Comparison of ENCODE assay signal across 9 cellular contexts in the genomic region with DNA sequence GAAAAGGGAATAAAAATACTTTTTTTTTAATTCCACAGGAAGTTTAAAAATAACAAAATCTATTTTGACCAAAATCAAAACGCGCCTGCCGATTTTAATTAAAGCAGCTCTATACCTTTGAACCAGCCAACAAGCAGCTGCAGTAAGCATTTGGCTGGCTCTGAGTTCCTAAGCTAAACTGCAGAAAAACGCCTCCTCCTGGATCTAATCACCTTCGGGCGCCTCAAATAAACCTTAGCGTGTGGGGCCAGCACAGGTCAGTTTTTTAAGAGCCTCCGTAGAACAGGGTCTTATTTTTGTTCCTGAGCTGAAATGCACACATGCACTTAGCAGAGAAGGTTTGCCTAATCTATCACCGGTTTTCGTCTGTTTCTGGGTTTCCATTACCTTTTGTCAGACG.
A peak's percentile ranks its signal among the peaks of the same experiment; 100 is the strongest.
DNase-seq lines count a peak whose midpoint lies in the region; ATAC-seq and TF ChIP-seq lines count a peak whose summit lies in the region.
"Had no signal": no experiment of that assay in that cellular context is flagged by ENCODE, and none has a peak within 500 bp of the region (broad histone marks: within the 10 kb centered on the region; RNA-seq: fewer than 3 reads in every experiment).

No MANE protein-coding gene starts in this region.

- no peak overlapping the region for H3K27ac Mint-ChIP-seq in CD8-positive, alpha-beta T cell
- H3K27ac Mint-ChIP-seq in activated naive CD8-positive, alpha-beta T cell treated with anti-CD3 and anti-CD28 coated beads, Interleukin-2, amount 50 U/mL, for 24 hours = no peak overlapping the region
- H3K27ac Mint-ChIP-seq in naive thymus-derived CD8-positive, alpha-beta T cell = no peak overlapping the region
- H3K27ac Mint-ChIP-seq: stimulated activated memory B cell treated with anti-CD40 and anti-IgM and Interleukin-4, amounts not matched to agents 10 μg/mL and 1 μg/mL and 100 μg/mL, for 72 hours had no signal

- no peaks in the 10 kb centered on the region for H3K9me3 ChIP-seq in CD8-positive, alpha-beta T cell (ENCODE audit: low read length)
- H3K9me3 ChIP-seq in HUES6 (ENCODE audit: control insufficient read depth, insufficient read depth, low read depth, low read length) = no peaks in the 10 kb centered on the region

- peaks cover 11% of the 10 kb centered on the region for H3K4me1 ChIP-seq in CD8-positive, alpha-beta T cell (ENCODE audit: insufficient read depth, low read length)
- 0 out of 2 replicates have a peak, but pooled peaks cover 4% of the 10 kb centered on the region for H3K4me1 ChIP-seq in HUES6 (ENCODE audit: control insufficient read depth, insufficient read depth, low read length)

- H3K27ac ChIP-seq in CD8-positive, alpha-beta T cell (ENCODE audit: low read depth, low read length) = no peak overlapping the region
- no peak overlapping the region for H3K27ac ChIP-seq in HUES6 (ENCODE audit: low read depth, low read length)

- peak overlapping the region; percentile 86 for H3K4me3 Mint-ChIP-seq in CD8-positive, alpha-beta T cell
- peak overlapping the region; percentile 83 for H3K4me3 Mint-ChIP-seq in activated naive CD8-positive, alpha-beta T cell treated with anti-CD3 and anti-CD28 coated beads, Interleukin-2, amount 50 U/mL, for 24 hours
- H3K4me3 Mint-ChIP-seq in naive thymus-derived CD8-positive, alpha-beta T cell = peak overlapping the region in 9 of 10 donors; percentile 31 to 95 (median 83)

- H3K4me3 ChIP-seq in CD8-positive, alpha-beta T cell (ENCODE audit: low read depth, low read length) = peak overlapping the region; percentile 69
- peak overlapping the region; percentile 63 for H3K4me3 ChIP-seq in HUES6 (ENCODE audit: low read depth, low read length)

- POLR2A ChIA-PET in CD8-positive, alpha-beta T cell (lab: Charles Lee) = interaction anchor here (1.0 to 1.6 kb wide), 2 partner anchors 10 to 17 kb away, joined by 4 read pairs; no protein-coding TSS in a partner anchor
- POLR2A ChIA-PET in naive thymus-derived CD8-positive, alpha-beta T cell (lab: Charles Lee) = interaction anchor here (1.1 kb wide), 1 partner anchor 116 kb away, joined by 5 read pairs; the partner anchor contains the start of gene NFE2L2

- H3K9me3 Mint-ChIP-seq in CD8-positive, alpha-beta T cell = no peaks in the 10 kb centered on the region
- no peaks in the 10 kb centered on the region for H3K9me3 Mint-ChIP-seq in activated naive CD8-positive, alpha-beta T cell treated with anti-CD3 and anti-CD28 coated beads, Interleukin-2, amount 50 U/mL, for 24 hours
- no peaks in the 10 kb centered on the region for H3K9me3 Mint-ChIP-seq in naive thymus-derived CD8-positive, alpha-beta T cell
- H3K9me3 Mint-ChIP-seq: stimulated activated memory B cell treated with anti-CD40 and anti-IgM and Interleukin-4, amounts not matched to agents 10 μg/mL and 1 μg/mL and 100 μg/mL, for 72 hours had no signal

- CTCF ChIA-PET in CD8-positive, alpha-beta T cell (lab: Charles Lee) = interaction anchor here (0.6 to 3.0 kb wide), 40 partner anchors 8 to 1046 kb away, joined by 3 to 39 read pairs (median 4); no protein-coding TSS in a partner anchor

- no peaks in the 10 kb centered on the region for H3K36me3 ChIP-seq in CD8-positive, alpha-beta T cell (ENCODE audit: insufficient read depth, low read length)
- no peaks in the 10 kb centered on the region for H3K36me3 ChIP-seq in HUES6 (ENCODE audit: control insufficient read depth, insufficient read depth, low read length)

- H3K36me3 Mint-ChIP-seq in CD8-positive, alpha-beta T cell = no peaks in the 10 kb centered on the region
- no peaks in the 10 kb centered on the region for H3K36me3 Mint-ChIP-seq in activated naive CD8-positive, alpha-beta T cell treated with anti-CD3 and anti-CD28 coated beads, Interleukin-2, amount 50 U/mL, for 24 hours (ENCODE audit: low read depth)
- no peaks in the 10 kb centered on the region for H3K36me3 Mint-ChIP-seq in naive thymus-derived CD8-positive, alpha-beta T cell
- H3K36me3 Mint-ChIP-seq: stimulated activated memory B cell treated with anti-CD40 and anti-IgM and Interleukin-4, amounts not matched to agents 10 μg/mL and 1 μg/mL and 100 μg/mL, for 72 hours had no signal

- no peak for DNase-seq in CD8-positive, alpha-beta T cell
- no peak for DNase-seq in activated naive CD8-positive, alpha-beta T cell treated with anti-CD3 and anti-CD28 coated beads, Interleukin-2, amount 50 U/mL, for 24 hours
- DNase-seq in naive thymus-derived CD8-positive, alpha-beta T cell = peak in 1 of 10 donors; percentile 6
- DNase-seq in NCI-H1694 (lab: John Stamatoyannopoulos, UW) (no peak), NK-92 (lab: John Stamatoyannopoulos, UW; ENCODE audit: unreplicated experiment) (no peak), NCI-H2171 (lab: John Stamatoyannopoulos, UW) (no peak)

- no peak for ATAC-seq in CD8-positive, alpha-beta T cell
- ATAC-seq in activated naive CD8-positive, alpha-beta T cell treated with anti-CD3 and anti-CD28 coated beads, Interleukin-2, amount 50 U/mL, for 24 hours = no peak
- ATAC-seq in naive thymus-derived CD8-positive, alpha-beta T cell = no peak
- ATAC-seq in GM18511 (IDR thresholded peaks at IDR 0.05; ENCODE audit: unreplicated experiment) = no peak

- H3K4me1 Mint-ChIP-seq in CD8-positive, alpha-beta T cell (ENCODE audit: low read depth) = peaks cover 14% of the 10 kb centered on the region
- peaks cover 15% of the 10 kb centered on the region for H3K4me1 Mint-ChIP-seq in activated naive CD8-positive, alpha-beta T cell treated with anti-CD3 and anti-CD28 coated beads, Interleukin-2, amount 50 U/mL, for 24 hours
- H3K4me1 Mint-ChIP-seq in naive thymus-derived CD8-positive, alpha-beta T cell = peaks cover 5 to 16% (median 11%) of the 10 kb centered on the region in 4 donors

- TF ChIP-seq CTCF in CD8-positive, alpha-beta T cell (IDR thresholded peaks at IDR 0.05) = no peak

- intact Hi-C loops in CD8-positive, alpha-beta T cell (cut with DNase I, micrococcal nuclease) = loop anchor here (1.0 to 10.0 kb wide), 14 partner anchors 316 to 1896 kb away; partner anchors contain the start of genes LNPK (in 1 of the 2) and RBM45 (in 1 of the 2)

- H3K27me3 Mint-ChIP-seq in CD8-positive, alpha-beta T cell (ENCODE audit: low read depth) = peaks cover 29% of the 10 kb centered on the region
- peaks cover 45% of the 10 kb centered on the region for H3K27me3 Mint-ChIP-seq in activated naive CD8-positive, alpha-beta T cell treated with anti-CD3 and anti-CD28 coated beads, Interleukin-2, amount 50 U/mL, for 24 hours
- peaks cover 20 to 62% (median 29%) of the 10 kb centered on the region in 5 donors for H3K27me3 Mint-ChIP-seq in naive thymus-derived CD8-positive, alpha-beta T cell

- peaks cover 14% of the 10 kb centered on the region for H3K27me3 ChIP-seq in CD8-positive, alpha-beta T cell (ENCODE audit: insufficient read depth, low read length)
- peaks cover 14% of the 10 kb centered on the region for H3K27me3 ChIP-seq in HUES6 (ENCODE audit: control insufficient read depth, insufficient read depth, low read length)

- H3K9ac ChIP-seq in HUES6 (ENCODE audit: low read length) = no peak overlapping the region
